Comparison of ENCODE assay signal across 9 cellular contexts in the genomic region with DNA sequence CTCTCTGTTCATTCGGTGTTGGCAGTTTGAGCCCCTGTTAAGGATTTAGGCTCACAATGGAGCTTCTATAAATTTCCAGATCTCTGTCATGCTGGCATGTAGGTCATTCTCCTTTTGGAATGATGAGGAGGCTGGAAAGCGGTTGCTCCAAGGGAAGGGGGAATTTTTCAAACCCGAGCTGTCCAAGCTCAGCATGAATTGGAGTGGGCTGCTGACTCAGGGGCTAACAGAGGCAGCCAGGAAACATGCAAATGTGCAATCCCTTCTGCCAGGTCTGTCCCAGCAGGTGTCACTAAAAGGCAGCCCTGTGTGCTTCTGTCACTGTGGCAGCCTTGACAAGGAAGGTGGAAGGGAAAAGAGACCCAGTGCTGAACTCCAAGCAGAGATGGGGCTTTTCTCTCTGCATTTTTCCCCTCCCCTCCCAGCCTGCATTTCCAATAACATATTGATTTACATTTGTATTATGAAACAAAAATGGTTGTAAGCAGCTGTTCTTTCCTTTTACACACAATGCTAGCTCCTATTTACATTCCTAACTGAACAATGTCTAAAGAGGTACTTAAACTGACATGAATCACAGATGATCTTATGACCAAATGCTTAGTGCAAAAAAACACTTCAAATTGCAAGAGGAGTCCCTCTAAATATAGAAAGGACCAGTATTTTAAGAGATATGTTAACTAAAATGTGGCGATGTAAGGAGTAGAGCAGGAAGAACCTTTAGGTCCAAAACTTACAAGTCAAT.
DNase-seq lines count a peak whose midpoint lies in the region; ATAC-seq and TF ChIP-seq lines count a peak whose summit lies in the region.
"Had no signal": no experiment of that assay in that cellular context is flagged by ENCODE, and none has a peak within 500 bp of the region (broad histone marks: within the 10 kb centered on the region; RNA-seq: fewer than 3 reads in every experiment).

No MANE protein-coding gene starts in this region.

- H3K27me3 ChIP-seq in A673 (replicated peaks; ENCODE audit: insufficient read depth, low read depth, low read length, poor library complexity): no peaks in the 10 kb centered on the region
- no peaks in the 10 kb centered on the region for H3K27me3 ChIP-seq in tibial nerve
- H3K27me3 ChIP-seq in CD8-positive, alpha-beta T cell (ENCODE audit: insufficient read depth, low read length): no peaks in the 10 kb centered on the region

- H3K27ac ChIP-seq in A673 (ENCODE audit: low read depth, low read length, poor library complexity, severe bottlenecking) (no peak overlapping the region), tibial nerve (no peak overlapping the region)
- H3K27ac ChIP-seq in CD8-positive, alpha-beta T cell (ENCODE audit: low read depth, low read length): no peak overlapping the region

- no TSS peak for BruUV-seq in A673 (replicated peaks; lab: Mats Ljungman, UMichigan)

- no peaks in the 10 kb centered on the region for H3K36me3 ChIP-seq in A673 (ENCODE audit: insufficient read depth, low read length, poor library complexity, severe bottlenecking)
- no peaks in the 10 kb centered on the region for H3K36me3 ChIP-seq in tibial nerve
- H3K36me3 ChIP-seq in CD8-positive, alpha-beta T cell (ENCODE audit: insufficient read depth, low read length): no peaks in the 10 kb centered on the region

- no peak for TF ChIP-seq EP300 in tibial nerve (IDR thresholded peaks at IDR 0.05)

- H3K36me3 Mint-ChIP-seq in CD8-positive, alpha-beta T cell: no peaks in the 10 kb centered on the region

- no peak overlapping the region for H3K27ac Mint-ChIP-seq in CD8-positive, alpha-beta T cell

- TF ChIP-seq POLR2A in tibial nerve (IDR thresholded peaks at IDR 0.05): no peak

- H3K4me1 ChIP-seq in A673 (ENCODE audit: insufficient read depth, low read length, poor library complexity, severe bottlenecking) (no peaks in the 10 kb centered on the region), tibial nerve (no peaks in the 10 kb centered on the region)
- H3K4me1 ChIP-seq in CD8-positive, alpha-beta T cell (ENCODE audit: insufficient read depth, low read length): no peaks in the 10 kb centered on the region

- H3K4me3 Mint-ChIP-seq in CD8-positive, alpha-beta T cell: no peak overlapping the region

- H3K9me3 ChIP-seq in A673 (ENCODE audit: low read depth, low read length, poor library complexity, severe bottlenecking): peaks cover 11% of the 10 kb centered on the region
- peaks cover 0 to 4% (median 0%) of the 10 kb centered on the region in 4 donors for H3K9me3 ChIP-seq in tibial nerve
- no peaks in the 10 kb centered on the region for H3K9me3 ChIP-seq in CD8-positive, alpha-beta T cell (ENCODE audit: low read length)

- H3K9me3 Mint-ChIP-seq in CD8-positive, alpha-beta T cell: peaks cover 5% of the 10 kb centered on the region

- WGBS in tibial nerve, 2 donors: 24 to 28% methylated on average over 4 of the region's 4 CpGs

- intact Hi-C loops in A673 (cut with micrococcal nuclease; ENCODE audit: unreplicated experiment): no loop called here
- intact Hi-C loops in head of caudate nucleus (cut with DNase I): no loop called here
- intact Hi-C loops in CD8-positive, alpha-beta T cell (cut with DNase I, micrococcal nuclease): no loop called here

- no peak for ATAC-seq in GM19463 (IDR thresholded peaks at IDR 0.05; ENCODE audit: unreplicated experiment)
- ATAC-seq in CD8-positive, alpha-beta T cell: no peak

- POLR2A ChIA-PET in A673 (lab: Charles Lee; ENCODE audit: low non-redundant PET): no interaction called here
- POLR2A ChIA-PET in CD8-positive, alpha-beta T cell (lab: Charles Lee): no interaction called here

- no peaks in the 10 kb centered on the region for H3K27me3 Mint-ChIP-seq in CD8-positive, alpha-beta T cell (ENCODE audit: low read depth)

- H3K4me3 ChIP-seq in A673 (ENCODE audit: low read depth, low read length, poor library complexity, severe bottlenecking) (no peak overlapping the region), GM12865 (ENCODE audit: low read depth, low read length) (no peak overlapping the region), tibial nerve (no peak overlapping the region)
- no peak overlapping the region for H3K4me3 ChIP-seq in CD8-positive, alpha-beta T cell (ENCODE audit: low read depth, low read length)

- peaks cover 2% of the 10 kb centered on the region for H3K4me1 Mint-ChIP-seq in CD8-positive, alpha-beta T cell (ENCODE audit: low read depth)

- TF ChIP-seq CTCF in A673 (conservative IDR thresholded peaks at IDR 0.05; ENCODE audit: low read depth, low read length) (no peak), GM12865 (IDR thresholded peaks at IDR 0.05; ENCODE audit: insufficient read depth, low read depth, low read length, missing control alignments) (peak; percentile 8), tibial nerve (IDR thresholded peaks at IDR 0.05) (no peak)
- no peak for TF ChIP-seq CTCF in CD8-positive, alpha-beta T cell (IDR thresholded peaks at IDR 0.05)

- DNase-seq in A673 (ENCODE audit: low spot score): peak; percentile 50
- DNase-seq in GM12865 (ENCODE audit: low read depth): no peak
- DNase-seq in NCI-H748 treated with DMSO at 0.1 percent for 48 hours (lab: John Stamatoyannopoulos, UW): peak; percentile 17
- peak in 34 of 42 donors; percentile 10 to 82 (median 48) for DNase-seq in head of caudate nucleus
- DNase-seq in tibial nerve (ENCODE audit: low spot score in 2 of 2): no peak
- no peak for DNase-seq in Kasumi-1 (lab: John Stamatoyannopoulos, UW)
- no peak for DNase-seq in CD8-positive, alpha-beta T cell
- DNase-seq: activated T-cell treated with anti-CD3 and anti-CD28 coated beads, Interleukin-2, amount 50 U/mL, for 1 hour had no signal

- CTCF ChIA-PET in A673 (lab: Charles Lee): no interaction called here
- CTCF ChIA-PET in CD8-positive, alpha-beta T cell (lab: Charles Lee): interaction anchor here (0.6 to 1.3 kb wide), 2 partner anchors 46 to 438 kb away, joined by 3 to 4 read pairs; no protein-coding TSS in a partner anchor

Comparison
In these comparisons a context has a peak if more than half of its experiments do, and no peak if none do; other contexts are left out.
1. DNase-seq: peak in A673 (single experiment), NCI-H748 treated with DMSO at 0.1 percent for 48 hours (single experiment) and head of caudate nucleus (34 of 42); none in GM12865 (single experiment), tibial nerve (0 of 2), Kasumi-1 (0 of 2) and CD8-positive, alpha-beta T cell (0 of 7).